Comparison of ENCODE assay signal across 17 cellular contexts in the genomic region with DNA sequence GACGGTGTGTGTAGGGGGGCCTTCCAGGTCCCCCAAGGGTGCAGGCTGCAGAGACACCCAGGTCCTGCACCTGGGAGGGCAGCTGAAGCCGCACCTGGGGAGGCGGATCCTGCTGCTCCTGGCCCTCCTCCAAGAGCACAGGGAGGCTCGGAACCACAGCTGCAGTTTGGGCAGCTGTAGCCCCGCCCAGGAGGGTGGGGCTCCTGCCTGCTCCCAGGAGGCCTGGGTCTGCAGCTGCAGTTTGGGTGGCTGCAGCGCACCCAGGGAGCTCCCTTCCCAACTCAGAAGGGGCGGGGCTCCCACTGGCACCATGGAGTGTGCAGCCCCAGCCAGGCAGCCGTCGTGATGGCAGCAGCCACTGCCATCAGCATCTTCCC.
DNase-seq lines count a peak whose midpoint lies in the region; ATAC-seq and TF ChIP-seq lines count a peak whose summit lies in the region.
"Had no signal": no experiment of that assay in that cellular context is flagged by ENCODE, and none has a peak within 500 bp of the region (broad histone marks: within the 10 kb centered on the region; RNA-seq: fewer than 3 reads in every experiment).

No MANE protein-coding gene starts in this region.

- POLR2A ChIA-PET in activated CD8-positive, alpha-beta T cell treated with anti-CD3 and anti-CD28 coated beads, Interleukin-2, amount 10 ng/mL, durations not matched to agents 7 days and 5 days (lab: Charles Lee): no interaction called here

- H3K27me3 Mint-ChIP-seq in activated CD8-positive, alpha-beta T cell treated with anti-CD3 and anti-CD28 coated beads, Interleukin-2, amount 10 ng/mL, durations not matched to agents 7 days and 5 days (ENCODE audit: low read depth): peaks cover 2% of the 10 kb centered on the region
- H3K27me3 Mint-ChIP-seq: activated CD4-positive, alpha-beta T cell treated with anti-CD3 and anti-CD28 coated beads for 36 hours had no signal

- CTCF ChIA-PET in activated CD8-positive, alpha-beta T cell treated with anti-CD3 and anti-CD28 coated beads, Interleukin-2, amount 10 ng/mL, durations not matched to agents 7 days and 5 days (lab: Charles Lee): no interaction called here

- H3K4ac ChIP-seq in neuronal stem cell (ENCODE audit: low read length): no peak overlapping the region

- ATAC-seq in RWPE2 (ENCODE audit: low read depth) (peak; percentile 71), GM18909 (IDR thresholded peaks at IDR 0.05; ENCODE audit: poor library complexity, unreplicated experiment) (no peak)
- ATAC-seq in activated CD8-positive, alpha-beta T cell treated with anti-CD3 and anti-CD28 coated beads, Interleukin-2, amount 10 ng/mL, durations not matched to agents 7 days and 5 days: no peak
- ATAC-seq: activated CD4-positive, alpha-beta T cell treated with anti-CD3 and anti-CD28 coated beads for 36 hours; right lobe of liver had no signal

- no peak for TF ChIP-seq CTCF in RWPE2 (IDR thresholded peaks at IDR 0.05; ENCODE audit: poor library complexity, severe bottlenecking)
- TF ChIP-seq CTCF in GM10266 (IDR thresholded peaks at IDR 0.05; ENCODE audit: control insufficient read depth, insufficient read depth, low read depth, missing control alignments): no peak

- no peak overlapping the region for H2AFZ ChIP-seq in neuronal stem cell (ENCODE audit: low read length)

- peak overlapping the region; percentile 31 for H2BK12ac ChIP-seq in neuronal stem cell (ENCODE audit: low read length)

- peak overlapping the region; percentile 5 for H3K23ac ChIP-seq in neuronal stem cell (ENCODE audit: low read depth, low read length, poor library complexity)

- H3K4me1 ChIP-seq in RWPE2 (ENCODE audit: insufficient read depth, poor library complexity, severe bottlenecking): peaks cover 5% of the 10 kb centered on the region
- peaks cover 3 to 6% of the 10 kb centered on the region in 2 donors for H3K4me1 ChIP-seq in neuronal stem cell (ENCODE audit: control insufficient read depth in 2 of 2, insufficient read depth in 1 of 2, low read depth in 1 of 2, low read length in 2 of 2)
- H3K4me1 ChIP-seq: right lobe of liver, testis had no signal

- H3K27me3 ChIP-seq in H7 (ENCODE audit: control insufficient read depth, insufficient read depth, low read length) (no peaks in the 10 kb centered on the region), RWPE2 (ENCODE audit: insufficient read depth, poor library complexity, severe bottlenecking) (no peaks in the 10 kb centered on the region), neuronal stem cell (ENCODE audit: control insufficient read depth in 3 of 3, insufficient read depth in 3 of 3, low read depth in 1 of 3, low read length in 3 of 3) (no peaks in the 10 kb centered on the region)
- H3K27me3 ChIP-seq: brain microvascular endothelial cell, right lobe of liver, testis had no signal

- no peak overlapping the region for H3K27ac ChIP-seq in RWPE2 (ENCODE audit: poor library complexity, severe bottlenecking)
- H3K27ac ChIP-seq in neuronal stem cell (replicated peaks; ENCODE audit: low read length): no peak overlapping the region
- H3K27ac ChIP-seq: brain microvascular endothelial cell, right lobe of liver, testis had no signal

- no peak overlapping the region for H3K4me3 Mint-ChIP-seq in activated CD8-positive, alpha-beta T cell treated with anti-CD3 and anti-CD28 coated beads, Interleukin-2, amount 10 ng/mL, durations not matched to agents 7 days and 5 days
- H3K4me3 Mint-ChIP-seq: activated CD4-positive, alpha-beta T cell treated with anti-CD3 and anti-CD28 coated beads for 36 hours; activated naive CD8-positive, alpha-beta T cell; CD14-positive monocyte; T-helper 2 cell treated with Interferon-gamma antibody and Interleukin-4, amounts not matched to agents 5 μg/mL and 100 μg/mL, for 36 hours had no signal

- peaks cover 4% of the 10 kb centered on the region for H3K4me1 Mint-ChIP-seq in activated CD8-positive, alpha-beta T cell treated with anti-CD3 and anti-CD28 coated beads, Interleukin-2, amount 10 ng/mL, durations not matched to agents 7 days and 5 days (ENCODE audit: low read depth)
- H3K4me1 Mint-ChIP-seq: CD14-positive monocyte had no signal

- no peak overlapping the region for H2BK120ac ChIP-seq in neuronal stem cell (ENCODE audit: low read depth, low read length)

- peak overlapping the region; percentile 44 for H3K18ac ChIP-seq in neuronal stem cell (ENCODE audit: low read length)

- H3K36me3 ChIP-seq in H7 (replicated peaks; ENCODE audit: control insufficient read depth, insufficient read depth, low read length) (no peaks in the 10 kb centered on the region), RWPE2 (ENCODE audit: low read depth) (no peaks in the 10 kb centered on the region), neuronal stem cell (replicated peaks in 1 of 2; ENCODE audit: control insufficient read depth in 2 of 2, insufficient read depth in 2 of 2, low read length in 2 of 2) (no peaks in the 10 kb centered on the region)
- H3K36me3 ChIP-seq: brain microvascular endothelial cell, right lobe of liver had no signal

- H3K14ac ChIP-seq in neuronal stem cell (ENCODE audit: low read length): no peak overlapping the region

- H2AK5ac ChIP-seq in neuronal stem cell (ENCODE audit: low read depth, low read length): no peak overlapping the region

- H3K36me3 Mint-ChIP-seq in activated CD8-positive, alpha-beta T cell treated with anti-CD3 and anti-CD28 coated beads, Interleukin-2, amount 10 ng/mL, durations not matched to agents 7 days and 5 days (ENCODE audit: low read depth): no peaks in the 10 kb centered on the region
- H3K36me3 Mint-ChIP-seq: activated naive CD8-positive, alpha-beta T cell; CD14-positive monocyte had no signal

- no CpG with 5 or more reads among the region's 9 CpGs for WGBS in neuronal stem cell (ENCODE audit: extremely low coverage in 2 of 2, insufficient read length in 2 of 2, insufficient replicate concordance in 1 of 2), 2 donors

- no peaks in the 10 kb centered on the region for H3K79me1 ChIP-seq in neuronal stem cell (ENCODE audit: low read depth, low read length)

- H4K8ac ChIP-seq in neuronal stem cell (ENCODE audit: low read depth, low read length): no peak overlapping the region

- no peak overlapping the region for H3K4me2 ChIP-seq in neuronal stem cell (ENCODE audit: insufficient read depth, low read length, poor library complexity, severe bottlenecking)

- no peak overlapping the region for H3K9ac ChIP-seq in neuronal stem cell (ENCODE audit: low read depth, low read length, poor library complexity)

- peak overlapping the region; percentile 8; the same call in 1 of the 2 replicates for H3K4me3 ChIP-seq in H7 (ENCODE audit: insufficient read depth, low read depth, low read length)
- no peak overlapping the region for H3K4me3 ChIP-seq in RWPE2 (ENCODE audit: severe bottlenecking)
- no peak overlapping the region for H3K4me3 ChIP-seq in neuronal stem cell (ENCODE audit: low read length in 2 of 2)
- H3K4me3 ChIP-seq: right lobe of liver, testis had no signal

- H3K27ac Mint-ChIP-seq in activated CD8-positive, alpha-beta T cell treated with anti-CD3 and anti-CD28 coated beads, Interleukin-2, amount 10 ng/mL, durations not matched to agents 7 days and 5 days: no peak overlapping the region
- H3K27ac Mint-ChIP-seq: activated CD4-positive, alpha-beta T cell treated with anti-CD3 and anti-CD28 coated beads for 36 hours; activated naive CD8-positive, alpha-beta T cell; T-helper 2 cell treated with Interferon-gamma antibody and Interleukin-4, amounts not matched to agents 5 μg/mL and 100 μg/mL, for 36 hours had no signal

- H4K91ac ChIP-seq in neuronal stem cell (ENCODE audit: low read depth, low read length, poor library complexity): no peak overlapping the region

- DNase-seq in H7 (peak; percentile 63), NCI-H146 (lab: John Stamatoyannopoulos, UW) (peak; percentile 85), RWPE2 (ENCODE audit: low spot score) (no peak), neuronal stem cell (ENCODE audit: low spot score) (no peak), GM10266 (ENCODE audit: extremely low spot score) (no peak)
- DNase-seq in activated CD8-positive, alpha-beta T cell treated with anti-CD3 and anti-CD28 coated beads, Interleukin-2, amount 10 ng/mL, durations not matched to agents 7 days and 5 days: no peak
- DNase-seq: activated CD4-positive, alpha-beta T cell treated with anti-CD3 and anti-CD28 coated beads for 36 hours; activated T-cell treated with anti-CD3 and anti-CD28 coated beads for 4 hours; brain microvascular endothelial cell; GOT3; IMR-90; right lobe of liver; testis had no signal

- H3K9me3 ChIP-seq in RWPE2 (ENCODE audit: severe bottlenecking) (no peaks in the 10 kb centered on the region), neuronal stem cell (replicated peaks in 1 of 2; ENCODE audit: control insufficient read depth in 2 of 2, insufficient read depth in 1 of 2, low read depth in 1 of 2, low read length in 2 of 2) (peaks cover 0 to 2% of the 10 kb centered on the region in 2 donors)
- H3K9me3 ChIP-seq: right lobe of liver, testis had no signal

- H3K9me3 Mint-ChIP-seq in activated CD8-positive, alpha-beta T cell treated with anti-CD3 and anti-CD28 coated beads, Interleukin-2, amount 10 ng/mL, durations not matched to agents 7 days and 5 days (ENCODE audit: insufficient read depth): no peaks in the 10 kb centered on the region
- H3K9me3 Mint-ChIP-seq: T-helper 2 cell treated with Interferon-gamma antibody and Interleukin-4, amounts not matched to agents 5 μg/mL and 100 μg/mL, for 36 hours had no signal

- H2BK5ac ChIP-seq in neuronal stem cell (ENCODE audit: low read length): no peak overlapping the region

- peak overlapping the region; percentile 62 for H2BK15ac ChIP-seq in neuronal stem cell (ENCODE audit: low read length)

Comparison
In these comparisons a context has a peak if more than half of its experiments do, and no peak if none do; other contexts are left out.
1. DNase-seq: peak in H7 (single experiment) and NCI-H146 (single experiment); none in RWPE2 (single experiment), neuronal stem cell (single experiment), GM10266 (single experiment) and activated CD8-positive, alpha-beta T cell treated with anti-CD3 and anti-CD28 coated beads, Interleukin-2, amount 10 ng/mL, durations not matched to agents 7 days and 5 days (single experiment).